In the genomic region with DNA sequence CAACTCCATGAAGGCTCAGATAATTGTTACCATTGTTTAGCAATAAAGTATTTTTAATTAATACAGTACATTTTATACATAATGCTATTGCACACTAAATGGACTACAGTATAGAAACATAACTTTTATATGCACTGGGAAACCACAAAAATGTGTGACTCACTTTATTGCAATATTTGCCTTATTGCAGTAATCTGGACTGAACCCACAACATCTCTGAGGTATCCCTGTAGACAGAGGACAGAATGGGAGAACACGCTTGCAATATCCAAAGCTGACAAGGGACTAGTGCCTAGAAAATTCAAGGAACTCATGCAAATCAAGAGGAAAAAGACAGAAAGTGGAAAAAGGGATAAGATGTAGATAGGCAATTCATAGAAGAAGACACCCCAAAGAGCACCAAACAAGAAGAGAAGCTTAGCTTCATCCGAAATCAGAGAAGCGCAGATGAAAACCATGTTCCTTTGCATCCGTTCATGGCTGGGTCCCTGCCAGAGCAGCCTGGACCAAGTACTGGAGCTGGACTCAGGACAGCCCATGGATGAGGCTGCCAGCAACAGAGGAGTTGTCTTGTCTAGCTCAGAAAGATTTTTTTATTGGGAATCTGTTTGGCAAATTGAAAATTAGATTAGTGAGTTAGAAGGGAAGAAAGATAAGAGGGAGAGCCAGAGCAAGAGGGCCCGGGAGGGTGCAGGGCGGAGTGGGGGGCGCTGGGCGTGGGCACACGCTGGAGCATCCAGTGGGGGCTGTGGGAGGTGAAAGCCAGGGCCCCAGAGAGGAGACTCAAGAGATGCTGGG, we compare ENCODE assay signal across 12 cellular contexts. TPM values are rescaled to one million over a fixed set of nuclear protein-coding genes. Genes with fewer than 3 reads are reported as not detected.
DNase-seq lines count a peak whose midpoint lies in the region; ATAC-seq, FAIRE-seq and TF ChIP-seq lines count a peak whose summit lies in the region.
"Had no signal": no experiment of that assay in that cellular context is flagged by ENCODE, and none has a peak within 500 bp of the region (broad histone marks: within the 10 kb centered on the region; RNA-seq: fewer than 3 reads in every experiment).

No MANE protein-coding gene starts in this region.

- H3K27me3 ChIP-seq in SK-N-SH (ENCODE audit: insufficient read depth) (peaks cover 12% of the 10 kb centered on the region; the same call in 1 of the 2 replicates), foreskin keratinocyte (peaks cover 42% of the 10 kb centered on the region), WERI-Rb-1 (ENCODE audit: insufficient read depth, low read depth, severe bottlenecking) (no peaks in the 10 kb centered on the region)
- H3K27me3 ChIP-seq: BLaER1, gastroesophageal sphincter had no signal

- peak in 1 of 2 experiments; percentile 80; a peak in 5 of 6 replicates for ATAC-seq in A549
- peak; percentile 90 for ATAC-seq in foreskin keratinocyte
- no peak for ATAC-seq in HG03135 (IDR thresholded peaks at IDR 0.05; ENCODE audit: unreplicated experiment)
- ATAC-seq: gastroesophageal sphincter had no signal

- no peak overlapping the region for H2AFZ ChIP-seq in SK-N-SH (ENCODE audit: low read depth)

- CTCF ChIA-PET in A549 (lab: Yijun Ruan, JAX): interaction anchor here (0.9 to 1.9 kb wide), 2 partner anchors 158 to 167 kb away, joined by 4 to 9 read pairs; no protein-coding TSS in a partner anchor
- CTCF ChIA-PET in SK-N-SH (lab: Yijun Ruan, JAX): interaction anchor here (0.7 to 1.6 kb wide), 4 partner anchors 15 to 158 kb away, joined by 3 to 7 read pairs (median 4); no protein-coding TSS in a partner anchor

- no peak for FAIRE-seq in A549 (lab: Jason Lieb, UNC)

- no peaks in the 10 kb centered on the region for H3F3A ChIP-seq in SK-N-SH (replicated peaks; ENCODE audit: insufficient read depth)

- DNase-seq in A549 (ENCODE audit: low read depth in 1 of 2, low spot score in 1 of 2): peak in 1 of 2 experiments; percentile 17
- peak; percentile 29 for DNase-seq in HFF-Myc (ENCODE audit: extremely low read depth, low read depth)
- DNase-seq in SK-N-SH: peak; percentile 57
- peak; percentile 58 to 76 for DNase-seq in foreskin keratinocyte
- DNase-seq in activated effector memory CD4-positive, alpha-beta T cell treated with anti-CD3 and anti-CD28 coated beads, Interleukin-2, amount 50 U/mL, for 16 hours: no peak
- no peak for DNase-seq in WERI-Rb-1
- no peak for DNase-seq in iPS-NIHi7 (ENCODE audit: extremely low spot score)
- DNase-seq: activated CD8-positive, alpha-beta memory T cell treated with anti-CD3 and anti-CD28 coated beads, Interleukin-2, amount 50 U/mL, for 4 hours; T-helper 1 cell had no signal

- no peaks in the 10 kb centered on the region for H3K9me2 ChIP-seq in SK-N-SH

- no peak overlapping the region for H3K9ac ChIP-seq in SK-N-SH
- H3K9ac ChIP-seq: BLaER1 had no signal

- H3K4me2 ChIP-seq in A549 (peak overlapping the region; percentile 53; the same call in 2 of the 3 replicates), SK-N-SH (no peak overlapping the region)
- H3K4me2 ChIP-seq: BLaER1 had no signal

- 36% methylated on average over 9 of the region's 9 CpGs for WGBS in A549 (ENCODE audit: missing lambda C conversion rate)
- 38% methylated on average over 9 of the region's 9 CpGs for WGBS in SK-N-SH (ENCODE audit: low lambda C conversion rate)

- no peaks in the 10 kb centered on the region for H3K79me2 ChIP-seq in SK-N-SH (ENCODE audit: insufficient read depth)

- H3K9me3 ChIP-seq in A549 (peaks cover 4% of the 10 kb centered on the region; the same call in 2 of the 3 replicates), SK-N-SH (no peaks in the 10 kb centered on the region), WERI-Rb-1 (ENCODE audit: severe bottlenecking) (no peaks in the 10 kb centered on the region)
- H3K9me3 ChIP-seq: gastroesophageal sphincter had no signal

- H3K4me3 ChIP-seq in A549: no peak overlapping the region
- no peak overlapping the region for H3K4me3 ChIP-seq in HFF-Myc (replicated peaks; ENCODE audit: low read depth, low read length)
- H3K4me3 ChIP-seq in SK-N-SH (ENCODE audit: low read depth in 2 of 2, low read length in 1 of 2): no peak overlapping the region
- no peak overlapping the region for H3K4me3 ChIP-seq in WERI-Rb-1 (ENCODE audit: low read depth, low read length)
- H3K4me3 ChIP-seq: BLaER1, gastroesophageal sphincter had no signal

- TF ChIP-seq EP300 in A549 (IDR thresholded peaks at IDR 0.05): no peak
- TF ChIP-seq EP300 in SK-N-SH (IDR thresholded peaks at IDR 0.05; ENCODE audit: borderline replicate concordance in 1 of 2, low read depth in 1 of 2, low read length in 1 of 2): no peak

- TF ChIP-seq RAD21 in A549 (conservative IDR thresholded peaks at IDR 0.05 in 1 of 2, IDR thresholded peaks at IDR 0.05 in 1 of 2): no peak
- TF ChIP-seq RAD21 in SK-N-SH (IDR thresholded peaks at IDR 0.05; ENCODE audit: low read length): no peak

- no peaks in the 10 kb centered on the region for H4K20me1 ChIP-seq in SK-N-SH (ENCODE audit: insufficient read depth)
- H4K20me1 ChIP-seq: BLaER1 had no signal

- H3K27ac ChIP-seq in A549 (0 out of 6 replicates have a peak overlapping the region, but pooled peaks of 1 of the 2 experiments have one; percentile 1), SK-N-SH (ENCODE audit: low read depth in 2 of 2, low read length in 1 of 2) (no peak overlapping the region), foreskin keratinocyte (no peak overlapping the region), WERI-Rb-1 (no peak overlapping the region)
- H3K27ac ChIP-seq: BLaER1 had no signal

- no peaks in the 10 kb centered on the region for H3K36me3 ChIP-seq in SK-N-SH (replicated peaks in 1 of 2; ENCODE audit: control insufficient read depth in 1 of 2, insufficient read depth in 2 of 2, low read length in 1 of 2)
- H3K36me3 ChIP-seq in WERI-Rb-1: no peaks in the 10 kb centered on the region
- H3K36me3 ChIP-seq: BLaER1, gastroesophageal sphincter had no signal

- TF ChIP-seq POLR2A in A549 (IDR thresholded peaks at IDR 0.05; ENCODE audit: low read length): no peak

- H3K4me1 ChIP-seq in A549: peaks cover 15% of the 10 kb centered on the region
- H3K4me1 ChIP-seq in SK-N-SH (ENCODE audit: control insufficient read depth in 1 of 2, insufficient read depth in 2 of 2, low read depth in 1 of 2, low read length in 1 of 2): peaks cover 0 to 4% of the 10 kb centered on the region in 2 experiments; a peak in 1 of 4 replicates
- H3K4me1 ChIP-seq in foreskin keratinocyte: no peaks in the 10 kb centered on the region
- H3K4me1 ChIP-seq: gastroesophageal sphincter had no signal

- TF ChIP-seq CTCF in A549 (IDR thresholded peaks at IDR 0.05): no peak
- TF ChIP-seq CTCF in HFF-Myc (IDR thresholded peaks at IDR 0.05; ENCODE audit: low read depth, low read length, missing control alignments): no peak
- TF ChIP-seq CTCF in SK-N-SH (IDR thresholded peaks at IDR 0.05): no peak
- no peak for TF ChIP-seq CTCF in foreskin keratinocyte (conservative IDR thresholded peaks at IDR 0.05)
- no peak for TF ChIP-seq CTCF in WERI-Rb-1 (IDR thresholded peaks at IDR 0.05; ENCODE audit: low read depth, low read length)

- POLR2A ChIA-PET in A549 (lab: Yijun Ruan, JAX) (no interaction called here), SK-N-SH (lab: Yijun Ruan, JAX) (interaction anchor here (1.0 kb wide), 1 partner anchor 11 kb away, joined by 3 read pairs; no protein-coding TSS in a partner anchor)

TF ChIP-seq in A549, 52 proteins besides CTCF, POLR2A, EP300 and RAD21:
- TF ChIP-seq, protein P1, sequence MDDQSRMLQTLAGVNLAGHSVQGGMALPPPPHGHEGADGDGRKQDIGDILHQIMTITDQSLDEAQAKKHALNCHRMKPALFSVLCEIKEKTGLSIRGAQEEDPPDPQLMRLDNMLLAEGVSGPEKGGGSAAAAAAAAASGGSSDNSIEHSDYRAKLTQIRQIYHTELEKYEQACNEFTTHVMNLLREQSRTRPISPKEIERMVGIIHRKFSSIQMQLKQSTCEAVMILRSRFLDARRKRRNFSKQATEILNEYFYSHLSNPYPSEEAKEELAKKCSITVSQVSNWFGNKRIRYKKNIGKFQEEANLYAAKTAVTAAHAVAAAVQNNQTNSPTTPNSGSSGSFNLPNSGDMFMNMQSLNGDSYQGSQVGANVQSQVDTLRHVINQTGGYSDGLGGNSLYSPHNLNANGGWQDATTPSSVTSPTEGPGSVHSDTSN (IDR thresholded peaks at IDR 0.05): no peak
- TF ChIP-seq JUNB (IDR thresholded peaks at IDR 0.05) (peak; percentile 34; the same call in 1 of the 2 replicates), CEBPB (IDR thresholded peaks at IDR 0.05) (peak; percentile 62 to 74; a peak in 3 of 4 replicates), FOSL2 (IDR thresholded peaks at IDR 0.05) (peak; percentile 54), FOSL2 (CRISPR knock-in tag; IDR thresholded peaks at IDR 0.05) (peak; percentile 73)

TF ChIP-seq in SK-N-SH, 30 proteins besides CTCF, POLR2A, EP300 and RAD21 (continues in another document):
- TF ChIP-seq SMC3 (IDR thresholded peaks at IDR 0.05; ENCODE audit: low read depth, low read length) (no peak), MXI1 (IDR thresholded peaks at IDR 0.05; ENCODE audit: low read depth, low read length) (no peak), MEF2A (IDR thresholded peaks at IDR 0.05; ENCODE audit: borderline replicate concordance, low read depth) (no peak), JUND (IDR thresholded peaks at IDR 0.05) (peak; percentile 25), NRF1 (IDR thresholded peaks at IDR 0.05; ENCODE audit: low read depth, low read length) (no peak), CHD2 (IDR thresholded peaks at IDR 0.05; ENCODE audit: low read length, partially characterized antibody) (no peak), EZH2phosphoT487 (IDR thresholded peaks at IDR 0.05; ENCODE audit: borderline replicate concordance, low read depth) (no peak), GATA2 (CRISPR knock-in tag; IDR thresholded peaks at IDR 0.05) (peak; percentile 30; the same call in 1 of the 2 replicates)
- TF ChIP-seq, protein P2, sequence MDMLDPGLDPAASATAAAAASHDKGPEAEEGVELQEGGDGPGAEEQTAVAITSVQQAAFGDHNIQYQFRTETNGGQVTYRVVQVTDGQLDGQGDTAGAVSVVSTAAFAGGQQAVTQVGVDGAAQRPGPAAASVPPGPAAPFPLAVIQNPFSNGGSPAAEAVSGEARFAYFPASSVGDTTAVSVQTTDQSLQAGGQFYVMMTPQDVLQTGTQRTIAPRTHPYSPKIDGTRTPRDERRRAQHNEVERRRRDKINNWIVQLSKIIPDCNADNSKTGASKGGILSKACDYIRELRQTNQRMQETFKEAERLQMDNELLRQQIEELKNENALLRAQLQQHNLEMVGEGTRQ (IDR thresholded peaks at IDR 0.05; ENCODE audit: borderline replicate concordance, low read depth, low read length): no peak

RNA-seq across cellular contexts. Expression of a gene that starts 16.0 kb away (rescaled TPM):
- polyA plus RNA-seq in A549 (2011; rRNA removed): not detected in 2 replicates
- polyA plus RNA-seq in A549 (2012; cell fraction: cytosol; rRNA removed): not detected in 2 replicates
- polyA plus RNA-seq in A549 (2012; cell fraction: nucleus; rRNA removed): not detected in 2 replicates
- not detected in 3 replicates for polyA plus RNA-seq in A549 (2017; fragmentation: RNase III; extraction: RNeasy Plus Mini Kit Qiagen cat#74134 plus additional on column Dnase treatment)
- not detected in 2 replicates for polyA minus RNA-seq in A549 (2011; rRNA and poly(A)+ RNA removed)
- polyA plus RNA-seq in SK-N-SH (2012; rRNA removed): not detected in 2 replicates
- polyA plus RNA-seq in SK-N-SH (2012; cell fraction: cytosol; rRNA removed): not detected in 2 replicates
- not detected in 2 replicates for polyA plus RNA-seq in SK-N-SH (2012; cell fraction: nucleus; rRNA removed)
- not detected in 2 replicates for total RNA-seq in foreskin keratinocyte
- not detected in 2 replicates for polyA plus RNA-seq in foreskin keratinocyte
- total RNA-seq: gastroesophageal sphincter had no signal

Comparison
In these comparisons a context has a peak if more than half of its experiments do, and no peak if none do; other contexts are left out.
1. DNase-seq: peak in HFF-Myc (single experiment), SK-N-SH (single experiment) and foreskin keratinocyte (2 of 2); none in activated effector memory CD4-positive, alpha-beta T cell treated with anti-CD3 and anti-CD28 coated beads, Interleukin-2, amount 50 U/mL, for 16 hours (single experiment), WERI-Rb-1 (single experiment) and iPS-NIHi7 (single experiment).